In the genomic region with DNA sequence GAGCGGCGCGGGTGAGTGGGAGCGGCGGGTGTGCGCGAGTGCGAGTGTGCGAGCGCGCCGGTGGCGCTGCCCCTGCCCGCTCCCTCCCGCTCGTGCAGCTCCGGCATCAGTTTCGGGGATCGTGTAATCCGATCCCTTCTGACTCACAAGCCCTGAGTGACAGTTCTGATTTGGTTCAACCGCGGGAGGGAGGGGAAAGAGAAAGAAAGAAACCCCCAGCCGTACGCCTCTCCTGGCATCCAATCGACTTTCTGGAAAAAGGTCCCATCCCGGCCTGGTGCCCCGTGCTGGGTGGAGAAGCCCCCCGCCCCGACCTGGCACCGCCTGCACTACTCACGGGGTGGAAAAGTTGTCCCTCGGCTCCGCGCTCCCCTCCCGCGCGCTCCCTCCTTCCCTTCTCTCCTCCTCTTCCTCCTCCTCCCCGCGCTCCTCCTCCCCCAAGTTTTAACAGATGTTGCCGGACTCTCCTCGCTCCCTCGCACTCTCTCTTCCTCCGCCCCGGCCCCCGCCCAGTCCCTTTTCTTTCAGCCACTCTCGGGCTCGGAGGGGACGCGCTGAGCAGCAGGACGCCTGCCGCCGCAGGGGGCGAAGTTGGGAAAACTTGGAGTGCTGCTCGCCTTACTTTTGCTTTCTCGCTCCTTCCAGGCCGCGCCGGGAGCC, we compare ENCODE assay signal across 7 cellular contexts. TPM values are rescaled to one million over a fixed set of nuclear protein-coding genes. Genes with fewer than 3 reads are reported as not detected.
DNase-seq lines count a peak whose midpoint lies in the region; ATAC-seq and TF ChIP-seq lines count a peak whose summit lies in the region.

A gene (minus strand): TSS at position 48 of the 660 bp plus-strand sequence. CDS start 13,956 bp downstream, outside the sequence.

- peak within 1 kb of the TSS; percentile 80 for H3K4me3 Mint-ChIP-seq in activated T-helper 1 cell treated with anti-CD3 and anti-CD28 coated beads, Interleukin-12 subunit alpha, Interleukin-12 subunit beta, Interleukin-2, Interleukin-4 antibody, amounts not matched to agents 30 ng/mL and 10 ng/mL and 1 ng/mL, durations not matched to agents 14 hours and 24 hours and 36 hours
- H3K4me3 Mint-ChIP-seq in neural crest cell: peak within 1 kb of the TSS; percentile 99

- no peaks in the 10 kb centered on the region for H3K36me3 Mint-ChIP-seq in activated T-helper 1 cell treated with anti-CD3 and anti-CD28 coated beads, Interleukin-12 subunit alpha, Interleukin-12 subunit beta, Interleukin-2, Interleukin-4 antibody, amounts not matched to agents 30 ng/mL and 10 ng/mL and 1 ng/mL, durations not matched to agents 14 hours and 24 hours and 36 hours (ENCODE audit: low read depth)
- peaks cover 3% of the 10 kb centered on the region for H3K36me3 Mint-ChIP-seq in neural crest cell (ENCODE audit: low read depth)

- H3K27me3 Mint-ChIP-seq in activated T-helper 1 cell treated with anti-CD3 and anti-CD28 coated beads, Interleukin-12 subunit alpha, Interleukin-12 subunit beta, Interleukin-2, Interleukin-4 antibody, amounts not matched to agents 30 ng/mL and 10 ng/mL and 1 ng/mL, durations not matched to agents 14 hours and 24 hours and 36 hours (ENCODE audit: insufficient read depth): peaks cover 66% of the 10 kb centered on the region
- no peaks in the 10 kb centered on the region for H3K27me3 Mint-ChIP-seq in neural crest cell (ENCODE audit: low read depth)

- ATAC-seq in GM21515 (IDR thresholded peaks at IDR 0.05; ENCODE audit: unreplicated experiment): peak; percentile 69

- peak; percentile 94 for DNase-seq in GM03348 (ENCODE audit: low spot score)
- DNase-seq in KBM-7: peak; percentile 47
- DNase-seq in activated T-helper 1 cell treated with anti-CD3 and anti-CD28 coated beads, Interleukin-12 subunit alpha, Interleukin-12 subunit beta, Interleukin-2, Interleukin-4 antibody, amounts not matched to agents 30 ng/mL and 10 ng/mL and 1 ng/mL, durations not matched to agents 14 hours and 24 hours and 36 hours (ENCODE audit: low spot score): no peak
- DNase-seq in germinal center (ENCODE audit: low spot score): peak; percentile 42
- peak; percentile 78 for DNase-seq in neural crest cell (ENCODE audit: low read depth, low spot score)
- no peak for DNase-seq in NCI-H774 (lab: John Stamatoyannopoulos, UW)

- H3K9me3 Mint-ChIP-seq in activated T-helper 1 cell treated with anti-CD3 and anti-CD28 coated beads, Interleukin-12 subunit alpha, Interleukin-12 subunit beta, Interleukin-2, Interleukin-4 antibody, amounts not matched to agents 30 ng/mL and 10 ng/mL and 1 ng/mL, durations not matched to agents 14 hours and 24 hours and 36 hours: no peaks in the 10 kb centered on the region
- no peaks in the 10 kb centered on the region for H3K9me3 Mint-ChIP-seq in neural crest cell

- H3K4me1 Mint-ChIP-seq in activated T-helper 1 cell treated with anti-CD3 and anti-CD28 coated beads, Interleukin-12 subunit alpha, Interleukin-12 subunit beta, Interleukin-2, Interleukin-4 antibody, amounts not matched to agents 30 ng/mL and 10 ng/mL and 1 ng/mL, durations not matched to agents 14 hours and 24 hours and 36 hours (ENCODE audit: low read depth): no peaks in the 10 kb centered on the region
- peaks cover 71% of the 10 kb centered on the region for H3K4me1 Mint-ChIP-seq in neural crest cell

- intact Hi-C loops in activated T-helper 1 cell treated with anti-CD3 and anti-CD28 coated beads, Interleukin-12 subunit alpha, Interleukin-12 subunit beta, Interleukin-2, Interleukin-4 antibody, amounts not matched to agents 30 ng/mL and 10 ng/mL and 1 ng/mL, durations not matched to agents 14 hours and 24 hours and 36 hours (cut with micrococcal nuclease): loop anchor here (10.0 kb wide), 1 partner anchor 628 kb away; no protein-coding TSS in a partner anchor

- H3K27ac Mint-ChIP-seq in activated T-helper 1 cell treated with anti-CD3 and anti-CD28 coated beads, Interleukin-12 subunit alpha, Interleukin-12 subunit beta, Interleukin-2, Interleukin-4 antibody, amounts not matched to agents 30 ng/mL and 10 ng/mL and 1 ng/mL, durations not matched to agents 14 hours and 24 hours and 36 hours: no peak within 1 kb of the TSS
- peak within 1 kb of the TSS; percentile 99 for H3K27ac Mint-ChIP-seq in neural crest cell (ENCODE audit: unreplicated experiment)

- peak; percentile 39 for TF ChIP-seq CTCF in neural crest cell (conservative IDR thresholded peaks at IDR 0.05)

- in situ Hi-C loops in KBM-7 (cut with MboI; ENCODE audit: low pct_unique_long_range_greater_than_20kb, low sequenced_read_pairs): no loop called here

RNA-seq across cellular contexts. Expression of the gene that starts here (rescaled TPM):
- not detected in 2 replicates for total RNA-seq in activated T-helper 1 cell treated with anti-CD3 and anti-CD28 coated beads, Interleukin-12 subunit alpha, Interleukin-12 subunit beta, Interleukin-2, Interleukin-4 antibody, amounts not matched to agents 30 ng/mL and 10 ng/mL and 1 ng/mL, durations not matched to agents 14 hours and 24 hours and 36 hours
- 136 and 141 TPM in 2 replicates for total RNA-seq in neural crest cell

Comparison
In these comparisons a context has a peak if more than half of its experiments do, and no peak if none do; other contexts are left out.
1. RNA of the gene that starts here (total RNA-seq): 136 to 141 TPM in neural crest cell; not detected in activated T-helper 1 cell treated with anti-CD3 and anti-CD28 coated beads, Interleukin-12 subunit alpha, Interleukin-12 subunit beta, Interleukin-2, Interleukin-4 antibody, amounts not matched to agents 30 ng/mL and 10 ng/mL and 1 ng/mL, durations not matched to agents 14 hours and 24 hours and 36 hours; every median in the first group is over 100 times any median in the second.
2. DNase-seq: peak in GM03348 (single experiment), KBM-7 (single experiment), germinal center (single experiment) and neural crest cell (single experiment); none in activated T-helper 1 cell treated with anti-CD3 and anti-CD28 coated beads, Interleukin-12 subunit alpha, Interleukin-12 subunit beta, Interleukin-2, Interleukin-4 antibody, amounts not matched to agents 30 ng/mL and 10 ng/mL and 1 ng/mL, durations not matched to agents 14 hours and 24 hours and 36 hours (single experiment) and NCI-H774 (single experiment).